Comparison of ENCODE assay signal across 11 cellular contexts in the genomic region with DNA sequence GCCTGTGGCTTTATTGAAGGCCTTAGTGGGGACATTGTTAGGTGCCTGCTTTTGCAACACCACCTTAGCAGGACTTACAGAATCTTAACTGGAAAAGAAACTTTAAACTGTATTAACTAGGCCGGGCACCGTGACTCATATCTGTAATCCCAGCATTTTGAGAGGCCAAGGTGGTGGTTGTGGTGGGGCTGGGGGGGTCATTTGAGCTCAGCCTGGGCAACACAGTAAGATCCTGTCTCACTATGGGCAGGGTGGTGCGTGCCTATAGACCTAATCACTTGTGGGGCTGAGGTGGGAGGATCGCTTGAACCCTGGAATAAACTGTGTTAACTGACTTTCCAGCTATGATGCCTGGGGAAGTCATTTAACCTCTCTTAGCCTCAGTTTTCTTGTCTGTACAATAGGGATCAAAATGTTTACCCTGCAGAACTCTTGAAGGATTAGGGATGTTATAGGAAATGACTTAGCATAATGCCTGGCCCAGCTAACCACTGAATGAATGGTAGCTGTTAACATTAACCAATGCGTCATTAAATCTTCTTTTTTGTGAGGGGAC. TPM values are rescaled to one million over a fixed set of nuclear protein-coding genes. Genes with fewer than 3 reads are reported as not detected.
DNase-seq lines count a peak whose midpoint lies in the region; ATAC-seq lines count a peak whose summit lies in the region.
"Had no signal": no experiment of that assay in that cellular context is flagged by ENCODE, and none has a peak within 500 bp of the region (broad histone marks: within the 10 kb centered on the region; RNA-seq: fewer than 3 reads in every experiment).

No MANE protein-coding gene starts in this region.

- H3K4me3 Mint-ChIP-seq in activated T-cell treated with anti-CD3 and anti-CD28 coated beads, Interleukin-2, amount 50 U/mL, for 72 hours, result no peak overlapping the region
- H3K4me3 Mint-ChIP-seq in activated T-cell treated with anti-CD3 and anti-CD28 coated beads, Interleukin-2, amount 50 U/mL, for 24 hours, result no peak overlapping the region

- H3K27me3 Mint-ChIP-seq in activated T-cell treated with anti-CD3 and anti-CD28 coated beads, Interleukin-2, amount 50 U/mL, for 72 hours (ENCODE audit: low read depth), result peaks cover 16% of the 10 kb centered on the region
- H3K27me3 Mint-ChIP-seq in activated T-cell treated with anti-CD3 and anti-CD28 coated beads, Interleukin-2, amount 50 U/mL, for 24 hours, result peaks cover 10% of the 10 kb centered on the region

- H3K36me3 Mint-ChIP-seq in activated T-cell treated with anti-CD3 and anti-CD28 coated beads, Interleukin-2, amount 50 U/mL, for 72 hours (ENCODE audit: insufficient read depth in 2 of 2), result no peaks in the 10 kb centered on the region
- H3K36me3 Mint-ChIP-seq in activated T-cell treated with anti-CD3 and anti-CD28 coated beads, Interleukin-2, amount 50 U/mL, for 24 hours (ENCODE audit: low read depth), result no peaks in the 10 kb centered on the region
- H3K36me3 Mint-ChIP-seq: activated naive CD8-positive, alpha-beta T cell treated with anti-CD3 and anti-CD28 coated beads, Interleukin-2, amount 10 ng/mL, durations not matched to agents 7 days and 5 days had no signal

- DNase-seq in activated T-cell treated with anti-CD3 and anti-CD28 coated beads, Interleukin-2, amount 50 U/mL, for 72 hours, result no peak
- DNase-seq in activated T-cell treated with anti-CD3 and anti-CD28 coated beads, Interleukin-2, amount 50 U/mL, for 24 hours, result no peak
- peak; percentile 26 for DNase-seq in NOMO-1 treated with DMSO at 0.1 percent for 48 hours (lab: John Stamatoyannopoulos, UW; ENCODE audit: unreplicated experiment)
- DNase-seq in central memory CD4-positive, alpha-beta T cell, result no peak
- no peak for DNase-seq in stimulated activated CD4-positive, alpha-beta T cell treated with anti-CD3 and anti-CD28 coated beads, Interleukin-4, amount 100 ng/mL, for 4 hours
- DNase-seq: activated naive CD8-positive, alpha-beta T cell treated with anti-CD3 and anti-CD28 coated beads, Interleukin-2, amount 10 ng/mL, durations not matched to agents 7 days and 5 days; NCI-H1436 treated with DMSO at 0.1 percent for 48 hours had no signal

- H3K4me1 Mint-ChIP-seq in activated T-cell treated with anti-CD3 and anti-CD28 coated beads, Interleukin-2, amount 50 U/mL, for 72 hours (ENCODE audit: low read depth), result peaks cover 27% of the 10 kb centered on the region
- peaks cover 27% of the 10 kb centered on the region for H3K4me1 Mint-ChIP-seq in activated T-cell treated with anti-CD3 and anti-CD28 coated beads, Interleukin-2, amount 50 U/mL, for 24 hours (ENCODE audit: low read depth)

- peak overlapping the region; percentile 40 for H3K27ac ChIP-seq in temporal lobe (ENCODE audit: low read depth, low read length)
- H3K27ac ChIP-seq: VCaP had no signal

- H3K9me3 Mint-ChIP-seq in activated T-cell treated with anti-CD3 and anti-CD28 coated beads, Interleukin-2, amount 50 U/mL, for 72 hours, result no peaks in the 10 kb centered on the region
- H3K9me3 Mint-ChIP-seq in activated T-cell treated with anti-CD3 and anti-CD28 coated beads, Interleukin-2, amount 50 U/mL, for 24 hours, result no peaks in the 10 kb centered on the region
- H3K9me3 Mint-ChIP-seq: activated naive CD8-positive, alpha-beta T cell treated with anti-CD3 and anti-CD28 coated beads, Interleukin-2, amount 10 ng/mL, durations not matched to agents 7 days and 5 days had no signal

- no peak overlapping the region for H3K27ac Mint-ChIP-seq in activated T-cell treated with anti-CD3 and anti-CD28 coated beads, Interleukin-2, amount 50 U/mL, for 72 hours
- no peak overlapping the region for H3K27ac Mint-ChIP-seq in activated T-cell treated with anti-CD3 and anti-CD28 coated beads, Interleukin-2, amount 50 U/mL, for 24 hours

- peak; percentile 36 to 52 for ATAC-seq in activated T-cell treated with anti-CD3 and anti-CD28 coated beads, Interleukin-2, amount 50 U/mL, for 72 hours (replicated peaks in 1 of 2)
- ATAC-seq in esophagus mucosa (peak; percentile 47), GM18867 (IDR thresholded peaks at IDR 0.05; ENCODE audit: unreplicated experiment) (no peak)

RNA-seq across cellular contexts. Expression of a gene that starts 39.5 kb away (rescaled TPM):
- total RNA-seq in activated T-cell treated with anti-CD3 and anti-CD28 coated beads, Interleukin-2, amount 50 U/mL, for 72 hours, result 10 to 100 TPM; 71.8 to 72.2 TPM
- total RNA-seq in esophagus mucosa (21.4 TPM), temporal lobe (17.2 TPM)
